In the genomic region with DNA sequence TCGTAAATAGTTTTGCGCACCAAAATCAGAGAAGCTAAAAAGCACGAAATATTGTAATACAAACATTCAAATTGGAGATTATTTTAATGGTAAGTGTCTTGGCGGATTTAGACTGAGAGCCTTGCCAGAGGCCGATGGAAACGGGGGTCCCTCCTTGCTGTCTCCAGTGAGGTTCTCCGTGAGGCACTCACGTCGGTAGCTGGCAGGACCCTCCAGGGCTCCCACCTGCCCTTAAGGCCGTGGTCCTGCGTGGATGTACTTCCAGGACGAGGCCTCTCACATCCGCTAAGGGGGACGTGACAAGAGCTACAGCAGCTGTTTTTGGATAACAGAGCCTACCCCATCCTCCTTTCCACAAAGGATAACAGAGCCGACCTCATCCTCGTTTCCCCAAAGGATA, we compare ENCODE assay signal across 23 cellular contexts. TPM values are rescaled to one million over a fixed set of nuclear protein-coding genes. Genes with fewer than 3 reads are reported as not detected.
DNase-seq lines count a peak whose midpoint lies in the region; ATAC-seq, FAIRE-seq and TF ChIP-seq lines count a peak whose summit lies in the region.
"Had no signal": no experiment of that assay in that cellular context is flagged by ENCODE, and none has a peak within 500 bp of the region (broad histone marks: within the 10 kb centered on the region; RNA-seq: fewer than 3 reads in every experiment).

No MANE protein-coding gene starts in this region.

- no peak overlapping the region for H3K4me2 ChIP-seq in GM23338

- TF ChIP-seq CTCF in left ventricle myocardium inferior (IDR thresholded peaks at IDR 0.05; ENCODE audit: borderline replicate concordance): no peak
- no peak for TF ChIP-seq CTCF in heart right ventricle (IDR thresholded peaks at IDR 0.05)
- no peak for TF ChIP-seq CTCF in GM23338 (conservative IDR thresholded peaks at IDR 0.05; ENCODE audit: low read depth in 2 of 2)
- no peak for TF ChIP-seq CTCF in kidney (IDR thresholded peaks at IDR 0.05; ENCODE audit: borderline replicate concordance, extremely low read depth, insufficient read depth)
- TF ChIP-seq CTCF in type B pancreatic cell (conservative IDR thresholded peaks at IDR 0.05): no peak

- H3K27ac Mint-ChIP-seq in GM23338: peak overlapping the region; percentile 66; the same call in 1 of the 2 replicates
- H3K27ac Mint-ChIP-seq in type B pancreatic cell: peak overlapping the region; percentile 21
- H3K27ac Mint-ChIP-seq: CD4-positive, alpha-beta T cell had no signal

- WGBS in heart right ventricle, 2 donors: 84 to 85% methylated on average over 16 of the region's 16 CpGs

- FAIRE-seq in kidney (lab: Jason Lieb, UNC): no peak
- FAIRE-seq: D721Med, GM19239, H54, HepG2 had no signal

- H2AFZ ChIP-seq in GM23338: no peak overlapping the region

- no peaks in the 10 kb centered on the region for H4K20me1 ChIP-seq in GM23338 (replicated peaks; ENCODE audit: insufficient read depth)

- H3K9me2 ChIP-seq in GM23338 (ENCODE audit: insufficient read depth): no peaks in the 10 kb centered on the region

- no peaks in the 10 kb centered on the region for H3K79me2 ChIP-seq in GM23338 (replicated peaks; ENCODE audit: insufficient read depth)

- intact Hi-C loops in left ventricle myocardium inferior (cut with micrococcal nuclease): no loop called here
- intact Hi-C loops in heart right ventricle (cut with DNase I): loop anchor here in 1 of 10 donors (10.0 kb wide), 1 partner anchor 128 kb away; no protein-coding TSS in a partner anchor
- intact Hi-C loops in kidney (cut with DNase I): no loop called here

- H3K4me3 ChIP-seq in left ventricle myocardium inferior: no peak overlapping the region
- no peak overlapping the region for H3K4me3 ChIP-seq in heart right ventricle
- H3K4me3 ChIP-seq in GM23338: no peak overlapping the region
- H3K4me3 ChIP-seq in kidney (ENCODE audit: low read length in 2 of 2): no peak overlapping the region

- peaks cover 11% of the 10 kb centered on the region for H3K27me3 Mint-ChIP-seq in GM23338 (ENCODE audit: insufficient read depth, low read depth, poor library complexity)
- H3K27me3 Mint-ChIP-seq in type B pancreatic cell: no peaks in the 10 kb centered on the region

- H3K27me3 ChIP-seq in left ventricle myocardium inferior (ENCODE audit: low read depth): no peaks in the 10 kb centered on the region
- H3K27me3 ChIP-seq in heart right ventricle: peaks cover 0 to 7% (median 0%) of the 10 kb centered on the region in 7 donors
- H3K27me3 ChIP-seq in GM23338 (ENCODE audit: insufficient read depth): no peaks in the 10 kb centered on the region

- H3K9me3 ChIP-seq in left ventricle myocardium inferior (replicated peaks): no peaks in the 10 kb centered on the region
- no peaks in the 10 kb centered on the region for H3K9me3 ChIP-seq in heart right ventricle
- H3K9me3 ChIP-seq in kidney (ENCODE audit: control insufficient read depth in 1 of 2, low read length in 2 of 2): no peaks in the 10 kb centered on the region

- H3K9me3 Mint-ChIP-seq in GM23338 (no peaks in the 10 kb centered on the region), type B pancreatic cell (no peaks in the 10 kb centered on the region)
- H3K9me3 Mint-ChIP-seq: CD4-positive, alpha-beta T cell had no signal

- H3K4me1 Mint-ChIP-seq in GM23338: peaks cover 14% of the 10 kb centered on the region
- H3K4me1 Mint-ChIP-seq in type B pancreatic cell (ENCODE audit: unreplicated experiment): peaks cover 21% of the 10 kb centered on the region

- H3K4me3 Mint-ChIP-seq in GM23338 (no peak overlapping the region), type B pancreatic cell (no peak overlapping the region)
- H3K4me3 Mint-ChIP-seq: CD4-positive, alpha-beta T cell had no signal

- DNase-seq in left ventricle myocardium inferior (peak; percentile 4), heart right ventricle (no peak), GM23338 (ENCODE audit: low spot score) (no peak), kidney (peak; percentile 39), type B pancreatic cell (ENCODE audit: extremely low spot score, unreplicated experiment) (no peak), NCI-H128 (lab: John Stamatoyannopoulos, UW; ENCODE audit: unreplicated experiment) (no peak)
- DNase-seq: Karpas-422, NCI-H1092 treated with DMSO at 0.1 percent for 48 hours, NCI-H1436 treated with DMSO at 0.1 percent for 48 hours, NCI-H187 treated with DMSO at 0.1 percent for 48 hours, NCI-H2171 treated with DMSO at 0.1 percent for 48 hours, NCI-H345, NCI-H510A treated with DMSO at 0.1 percent for 48 hours, NCI-H774, SHP77 had no signal

- peaks cover 7% of the 10 kb centered on the region for H3K4me1 ChIP-seq in left ventricle myocardium inferior
- H3K4me1 ChIP-seq in heart right ventricle: peaks cover 0 to 4% (median 0%) of the 10 kb centered on the region in 9 donors
- no peaks in the 10 kb centered on the region; the same call in 1 of the 2 replicates for H3K4me1 ChIP-seq in GM23338 (ENCODE audit: insufficient read depth)
- no peaks in the 10 kb centered on the region for H3K4me1 ChIP-seq in kidney (ENCODE audit: control insufficient read depth in 1 of 2, insufficient read depth in 1 of 2, low read depth in 1 of 2, low read length in 2 of 2)

- no peaks in the 10 kb centered on the region; the same call in 1 of the 2 replicates for H3F3A ChIP-seq in GM23338 (replicated peaks; ENCODE audit: low read depth)

- no peak for ATAC-seq in heart right ventricle
- ATAC-seq in GM23338: no peak
- no peak for ATAC-seq in GM19328 (IDR thresholded peaks at IDR 0.05; ENCODE audit: unreplicated experiment)

- H3K36me3 Mint-ChIP-seq in GM23338 (ENCODE audit: low read depth): no peaks in the 10 kb centered on the region; the same call in 2 of the 3 replicates
- no peaks in the 10 kb centered on the region for H3K36me3 Mint-ChIP-seq in type B pancreatic cell

- H3K27ac ChIP-seq in left ventricle myocardium inferior (replicated peaks) (no peak overlapping the region), heart right ventricle (no peak overlapping the region), GM23338 (ENCODE audit: low read depth) (no peak overlapping the region), kidney (ENCODE audit: low read depth in 2 of 2, low read length in 2 of 2) (no peak overlapping the region)

- H3K36me3 ChIP-seq in left ventricle myocardium inferior: no peaks in the 10 kb centered on the region
- H3K36me3 ChIP-seq in heart right ventricle: no peaks in the 10 kb centered on the region
- no peaks in the 10 kb centered on the region for H3K36me3 ChIP-seq in GM23338 (ENCODE audit: insufficient read depth)
- no peaks in the 10 kb centered on the region for H3K36me3 ChIP-seq in kidney (ENCODE audit: control insufficient read depth in 1 of 2, insufficient read depth in 2 of 2, low read length in 2 of 2)

- H3K9ac ChIP-seq in kidney (ENCODE audit: low read length in 2 of 2): no peak overlapping the region

TF ChIP-seq in GM23338, 12 proteins besides CTCF, POLR2A, EP300 and RAD21:
- TF ChIP-seq ZNF331 (CRISPR knock-in tag; IDR thresholded peaks at IDR 0.05; ENCODE audit: low read depth) (no peak), ZNF114 (CRISPR knock-in tag; IDR thresholded peaks at IDR 0.05) (no peak), STAT1 (IDR thresholded peaks at IDR 0.05; ENCODE audit: unreplicated experiment) (no peak), EZH2phosphoT487 (IDR thresholded peaks at IDR 0.05; ENCODE audit: unreplicated experiment) (no peak)

RNA-seq across cellular contexts. Expression of a gene that starts 7.9 kb away (rescaled TPM):
- 3.7 TPM for total RNA-seq in left ventricle myocardium inferior
- total RNA-seq in heart right ventricle: 1 to 10 TPM in 7 of 10 donors, under 1 TPM in 3; 0.31 to 4.5 (median 1.5) TPM
- polyA plus RNA-seq in heart right ventricle: 10 to 100 TPM in 1 of 2 donors, 1 to 10 TPM in 1; 5.3 to 12.7 TPM
- total RNA-seq in GM23338 (2014; rRNA removed; shearing (Covaris generic)): 7.3 and 9.0 TPM in 2 replicates
- 10.0 and 11.9 TPM in 2 replicates for polyA plus RNA-seq in GM23338 (2016; fragmentation: Nextera tagmentation; extraction: Ambion mirVana)
- 14.1 TPM for total RNA-seq in kidney
- polyA plus RNA-seq in kidney (ENCODE audit: insufficient read depth, low read depth, low replicate concordance): 7.9 TPM
- total RNA-seq in type B pancreatic cell (ENCODE audit: low replicate concordance): 23.3 and 24.3 TPM in 2 replicates
- total RNA-seq: HT1080 had no signal
- polyA plus RNA-seq: BJ had no signal

Comparison
In these comparisons a context has a peak if more than half of its experiments do, and no peak if none do; other contexts are left out.
1. DNase-seq: peak in left ventricle myocardium inferior (single experiment) and kidney (single experiment); none in heart right ventricle (0 of 2), GM23338 (single experiment), type B pancreatic cell (single experiment) and NCI-H128 (single experiment).